18 cellular contexts compared by ENCODE assay signal in the genomic region with DNA sequence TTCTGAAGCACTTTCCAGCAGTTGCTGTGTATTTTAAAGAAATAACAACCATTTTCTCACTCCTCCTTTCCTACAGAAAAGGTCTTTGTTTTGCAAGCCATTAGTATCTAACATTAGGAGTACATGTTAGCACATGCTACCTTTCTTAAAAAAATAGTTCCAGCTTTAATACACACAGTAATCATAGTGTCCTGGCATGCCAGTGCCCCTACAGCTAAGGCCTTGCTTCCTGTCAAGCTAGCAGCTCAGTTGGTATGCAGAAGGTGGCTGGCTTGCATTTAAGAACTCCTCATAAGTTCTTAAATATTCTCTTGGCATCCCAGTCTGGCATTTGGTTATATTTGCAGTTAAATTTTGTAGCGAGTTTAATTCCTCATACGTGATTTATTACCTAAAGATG.
"Had no signal": no experiment of that assay in that cellular context is flagged by ENCODE, and none has a peak within 500 bp of the region (broad histone marks: within the 10 kb centered on the region; RNA-seq: fewer than 3 reads in every experiment).

No MANE protein-coding gene starts in this region.

- H3K4me1 ChIP-seq: colonic mucosa had no signal

- FAIRE-seq: astrocyte, kidney, urothelium cell line had no signal

- H3K4me3 Mint-ChIP-seq: activated naive CD8-positive, alpha-beta T cell treated with anti-CD3 and anti-CD28 coated beads for 36 hours; activated T-helper 17 cell treated with anti-CD3 and anti-CD28 coated beads, Interleukin-2, amount 50 U/mL, for 72 hours; natural killer cell treated with Interleukin-12 subunit alpha and Interleukin-12 subunit beta and Interleukin-15 and Interleukin-18, amount 100 ng/mL, for 72 hours; stimulated activated naive B cell treated with anti-CD40 and anti-IgM and Interleukin-4, amounts not matched to agents 10 μg/mL and 1 μg/mL and 100 μg/mL, for 72 hours had no signal

- H3K27me3 Mint-ChIP-seq: activated naive CD8-positive, alpha-beta T cell treated with anti-CD3 and anti-CD28 coated beads for 36 hours; activated T-helper 17 cell treated with anti-CD3 and anti-CD28 coated beads, Interleukin-2, amount 50 U/mL, for 72 hours; natural killer cell treated with Interleukin-12 subunit alpha and Interleukin-12 subunit beta and Interleukin-15 and Interleukin-18, amount 100 ng/mL, for 72 hours; stimulated activated naive B cell treated with anti-CD40 and anti-IgM and Interleukin-4, amounts not matched to agents 10 μg/mL and 1 μg/mL and 100 μg/mL, for 72 hours had no signal

- H3K9me3 Mint-ChIP-seq: activated naive CD8-positive, alpha-beta T cell treated with anti-CD3 and anti-CD28 coated beads for 36 hours; activated T-helper 17 cell treated with anti-CD3 and anti-CD28 coated beads, Interleukin-2, amount 50 U/mL, for 72 hours; natural killer cell treated with Interleukin-12 subunit alpha and Interleukin-12 subunit beta and Interleukin-15 and Interleukin-18, amount 100 ng/mL, for 72 hours; stimulated activated naive B cell treated with anti-CD40 and anti-IgM and Interleukin-4, amounts not matched to agents 10 μg/mL and 1 μg/mL and 100 μg/mL, for 72 hours had no signal

- DNase-seq: activated naive CD8-positive, alpha-beta T cell treated with anti-CD3 and anti-CD28 coated beads for 36 hours; activated T-cell treated with anti-CD3 and anti-CD28 coated beads, Interleukin-2, amount 50 U/mL, for 1 hour; colonic mucosa; kidney; left ventricle myocardium inferior; ovary; psoas muscle; stimulated activated CD4-positive, alpha-beta T cell treated with anti-CD3 and anti-CD28 coated beads, Interleukin-15, amount 100 ng/mL, for 24 hours; stimulated activated CD8-positive, alpha-beta memory T cell treated with anti-CD3 and anti-CD28 coated beads, Interleukin-4, amount 100 ng/mL, for 48 hours; stimulated activated naive B cell treated with anti-CD40 and anti-IgM and Interleukin-4, amounts not matched to agents 10 μg/mL and 1 μg/mL and 100 μg/mL, for 72 hours; transverse colon; WERI-Rb-1 had no signal

- H3K9me3 ChIP-seq: colonic mucosa, left ventricle myocardium inferior, ovary, psoas muscle, right atrium auricular region, transverse colon had no signal

- H3K27me3 ChIP-seq: colonic mucosa, ovary, right atrium auricular region, transverse colon had no signal

- H3K27ac ChIP-seq: colonic mucosa, ovary, psoas muscle, right atrium auricular region, transverse colon, WERI-Rb-1 had no signal

- H3K36me3 ChIP-seq: colonic mucosa, ovary had no signal

- H3K4me3 ChIP-seq: colonic mucosa, left ventricle myocardium inferior, ovary, psoas muscle, right atrium auricular region, skin epidermis, transverse colon had no signal

- H3K27ac Mint-ChIP-seq: activated naive CD8-positive, alpha-beta T cell treated with anti-CD3 and anti-CD28 coated beads for 36 hours; activated T-helper 17 cell treated with anti-CD3 and anti-CD28 coated beads, Interleukin-2, amount 50 U/mL, for 72 hours; natural killer cell treated with Interleukin-12 subunit alpha and Interleukin-12 subunit beta and Interleukin-15 and Interleukin-18, amount 100 ng/mL, for 72 hours; stimulated activated naive B cell treated with anti-CD40 and anti-IgM and Interleukin-4, amounts not matched to agents 10 μg/mL and 1 μg/mL and 100 μg/mL, for 72 hours had no signal

- ATAC-seq: activated T-helper 17 cell treated with anti-CD3 and anti-CD28 coated beads, Interleukin-2, amount 50 U/mL, for 72 hours; natural killer cell treated with Interleukin-12 subunit alpha and Interleukin-12 subunit beta and Interleukin-15 and Interleukin-18, amount 100 ng/mL, for 72 hours; psoas muscle; stimulated activated naive B cell treated with anti-CD40 and anti-IgM and Interleukin-4, amounts not matched to agents 10 μg/mL and 1 μg/mL and 100 μg/mL, for 72 hours had no signal
